8 cellular contexts compared by ENCODE assay signal in the genomic region with DNA sequence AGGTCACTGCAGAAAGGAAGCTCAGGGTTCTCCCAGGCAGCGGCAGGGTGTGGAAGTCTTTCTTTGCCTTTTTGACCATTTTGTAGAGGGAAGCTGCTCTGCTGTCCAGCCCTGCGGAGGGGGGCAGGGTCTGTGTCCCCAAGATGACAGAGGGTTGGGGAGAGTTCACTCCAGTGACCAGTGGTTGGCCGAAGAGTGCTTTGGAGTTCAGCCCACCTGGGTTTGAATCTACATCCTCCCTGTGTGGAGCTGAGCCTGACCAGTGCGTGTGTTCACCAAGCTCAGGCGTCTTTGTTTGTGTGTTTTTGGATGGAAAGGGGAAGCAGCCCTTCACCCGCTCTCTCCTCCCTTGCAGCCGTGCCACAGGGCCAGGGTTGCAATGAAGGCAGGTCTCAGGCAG. TPM values are rescaled to one million over a fixed set of nuclear protein-coding genes. Genes with fewer than 3 reads are reported as not detected.
DNase-seq lines count a peak whose midpoint lies in the region; ATAC-seq, FAIRE-seq and TF ChIP-seq lines count a peak whose summit lies in the region.
"Not testable (repeated sequence)": the region's sequence is repeated elsewhere in the genome, so short reads cannot be mapped to it uniquely, and the experiment has no call there.
"Had no signal": no experiment of that assay in that cellular context is flagged by ENCODE, and none has a peak within 500 bp of the region (broad histone marks: within the 10 kb centered on the region; RNA-seq: fewer than 3 reads in every experiment).

No MANE protein-coding gene starts in this region.

- H3F3A ChIP-seq in GM23338 (replicated peaks; ENCODE audit: low read depth): not testable (repeated sequence)

- not testable (repeated sequence) for H3K27me3 Mint-ChIP-seq in GM23338 (ENCODE audit: insufficient read depth, low read depth, poor library complexity); WTC11 (ENCODE audit: low read depth)

- not testable (repeated sequence) for H3K9me3 ChIP-seq in Panc1 (ENCODE audit: control insufficient read depth, insufficient read depth, low read depth, low read length); H1 (ENCODE audit: insufficient read depth in 2 of 2, low read depth in 1 of 2, low read length in 1 of 2); neuronal stem cell (replicated peaks in 1 of 2; ENCODE audit: control insufficient read depth in 2 of 2, insufficient read depth in 1 of 2, low read depth in 1 of 2, low read length in 2 of 2); testis

- not testable (repeated sequence) for H3K36me3 ChIP-seq in GM23338 (ENCODE audit: insufficient read depth); Panc1 (ENCODE audit: control insufficient read depth, insufficient read depth, low read length); H1 (ENCODE audit: control insufficient read depth in 2 of 4, insufficient read depth in 4 of 4, low read length in 3 of 4); neuronal stem cell (replicated peaks in 1 of 2; ENCODE audit: control insufficient read depth in 2 of 2, insufficient read depth in 2 of 2, low read length in 2 of 2); testis (ENCODE audit: low read depth, missing control alignments)

- WGBS in H1 (ENCODE audit: extremely low coverage in 1 of 2, insufficient coverage in 1 of 2, insufficient read length in 1 of 2, insufficient replicate concordance in 2 of 2, low coverage in 1 of 2, low lambda C conversion rate in 2 of 2, missing lambda C conversion rate in 1 of 2), 2 experiments: 60% methylated on average over 5 of the region's 7 CpGs; no CpG with 5 or more reads in 1 of the 2 experiments
- WGBS in neuronal stem cell (ENCODE audit: extremely low coverage in 2 of 2, insufficient read length in 2 of 2, insufficient replicate concordance in 1 of 2), 2 donors: no CpG with 5 or more reads among the region's 7 CpGs
- 68 to 71% methylated on average over 7 of the region's 7 CpGs for WGBS in testis, 2 donors

- POLR2A ChIA-PET in Panc1 (lab: Charles Lee); WTC11 (lab: Charles Lee): not testable (repeated sequence)
- POLR2A ChIA-PET in H1 (lab: Charles Lee; ENCODE audit: partially characterized antibody): interaction anchor here (1.5 kb wide), 1 partner anchor 143 kb away, joined by 5 read pairs; no protein-coding TSS in a partner anchor

- intact Hi-C loops in Panc1 (cut with micrococcal nuclease; ENCODE audit: unreplicated experiment); testis (cut with DNase I; ENCODE audit: low total_unique reads): not testable (repeated sequence)

- H3K4me2 ChIP-seq in GM23338; H1 (ENCODE audit: insufficient read depth in 1 of 2, low read depth in 2 of 2, low read length in 2 of 2); neuronal stem cell (ENCODE audit: insufficient read depth, low read length, poor library complexity, severe bottlenecking): not testable (repeated sequence)

- not testable (repeated sequence) for H3K4ac ChIP-seq in H1 (replicated peaks; ENCODE audit: insufficient read length, low read depth, low read length); neuronal stem cell (ENCODE audit: low read length)

- not testable (repeated sequence) for H2BK15ac ChIP-seq in H1 (ENCODE audit: low read length); neuronal stem cell (ENCODE audit: low read length)

- not testable (repeated sequence) for H3K27ac ChIP-seq in GM23338 (ENCODE audit: low read depth); H1 (ENCODE audit: low read depth, low read length); neuronal stem cell (replicated peaks; ENCODE audit: low read length); testis
- H3K27ac ChIP-seq in Panc1 (ENCODE audit: low read length): peak overlapping the region; percentile 53

- H4K8ac ChIP-seq in H1 (ENCODE audit: extremely low read depth, insufficient read depth, low read length); neuronal stem cell (ENCODE audit: low read depth, low read length): not testable (repeated sequence)

- H3K4me3 ChIP-seq in GM23338; Panc1 (ENCODE audit: low read depth in 2 of 2, low read length in 2 of 2); H1 (ENCODE audit: extremely low read depth in 1 of 4, insufficient read depth in 2 of 4, low read depth in 3 of 4, low read length in 4 of 4); neuronal stem cell (ENCODE audit: low read length in 2 of 2); testis: not testable (repeated sequence)

- not testable (repeated sequence) for H3K23ac ChIP-seq in H1 (ENCODE audit: insufficient read length); neuronal stem cell (ENCODE audit: low read depth, low read length, poor library complexity)

- TF ChIP-seq POLR2A in H1 (IDR thresholded peaks at IDR 0.05; ENCODE audit: control extremely low read depth in 1 of 2, low read depth in 2 of 2, low read length in 2 of 2); testis (IDR thresholded peaks at IDR 0.05): not testable (repeated sequence)

- H4K20me1 ChIP-seq in GM23338 (replicated peaks; ENCODE audit: insufficient read depth); H1 (replicated peaks in 1 of 2; ENCODE audit: control insufficient read depth in 1 of 2, insufficient read depth in 2 of 2, low read length in 2 of 2): not testable (repeated sequence)

- H2AFZ ChIP-seq in GM23338; H1 (ENCODE audit: low read length): not testable (repeated sequence)
- H2AFZ ChIP-seq in neuronal stem cell (ENCODE audit: low read length): peak overlapping the region; percentile 40

- H3K9me3 Mint-ChIP-seq in GM23338, WTC11: not testable (repeated sequence)

- not testable (repeated sequence) for H2AK5ac ChIP-seq in H1 (ENCODE audit: low read depth, low read length); neuronal stem cell (ENCODE audit: low read depth, low read length)

- not testable (repeated sequence) for FAIRE-seq in H1 (lab: Jason Lieb, UNC)

- H3K18ac ChIP-seq in H1 (ENCODE audit: extremely low read depth, low read length); neuronal stem cell (ENCODE audit: low read length): not testable (repeated sequence)

- DNase-seq in GM23338 (ENCODE audit: low spot score); Panc1 (ENCODE audit: low read depth, low spot score); WTC11 (ENCODE audit: low spot score); H1 (ENCODE audit: low read depth in 1 of 2, low spot score in 2 of 2); neuronal stem cell (ENCODE audit: low spot score): not testable (repeated sequence)
- DNase-seq in left lobe of liver (ENCODE audit: low spot score) (peak; percentile 10), testis (peak; percentile 10)

- H2BK20ac ChIP-seq in H1 (ENCODE audit: low read length): not testable (repeated sequence)

- not testable (repeated sequence) for H3K36me3 Mint-ChIP-seq in GM23338 (ENCODE audit: low read depth); WTC11

- in situ Hi-C loops in Panc1 (cut with HindIII; ENCODE audit: low pct_unique_long_range_greater_than_20kb, low sequenced_read_pairs): not testable (repeated sequence)

- CTCF ChIA-PET in Panc1 (lab: Charles Lee): not testable (repeated sequence)
- CTCF ChIA-PET in WTC11 (lab: Charles Lee): interaction anchor here (1.1 to 2.8 kb wide), 3 partner anchors 20 to 129 kb away, joined by 3 to 14 read pairs (median 5); no protein-coding TSS in a partner anchor
- CTCF ChIA-PET in H1 (lab: Charles Lee; ENCODE audit: partially characterized antibody): interaction anchor here (0.6 to 2.2 kb wide), 6 partner anchors 10 to 143 kb away, joined by 3 to 12 read pairs (median 4); no protein-coding TSS in a partner anchor

- not testable (repeated sequence) for H3K23me2 ChIP-seq in H1 (ENCODE audit: low read depth, low read length)

- not testable (repeated sequence) for H3K14ac ChIP-seq in H1 (ENCODE audit: insufficient read length); neuronal stem cell (ENCODE audit: low read length)

- ATAC-seq in GM23338 (peak; percentile 12), WTC11 (peak; percentile 14)
- not testable (repeated sequence) for ATAC-seq in Panc1, left lobe of liver

- not testable (repeated sequence) for H3K79me2 ChIP-seq in GM23338 (replicated peaks; ENCODE audit: insufficient read depth); H1 (ENCODE audit: control insufficient read depth in 1 of 2, insufficient read depth in 2 of 2, low read length in 2 of 2)

- peak in 1 of 2 experiments; percentile 1; a peak in 1 of 4 replicates for TF ChIP-seq RAD21 in H1 (IDR thresholded peaks at IDR 0.05 in 1 of 2, conservative IDR thresholded peaks at IDR 0.05 in 1 of 2; ENCODE audit: low read depth in 2 of 2, low read length in 2 of 2)

- not testable (repeated sequence) for H3K56ac ChIP-seq in H1 (replicated peaks; ENCODE audit: insufficient read length, low read depth, low read length)

- H3K79me1 ChIP-seq in H1 (ENCODE audit: low read depth, low read length); neuronal stem cell (ENCODE audit: low read depth, low read length): not testable (repeated sequence)

- H3K4me1 ChIP-seq in GM23338 (ENCODE audit: insufficient read depth): peaks cover 15% of the 10 kb centered on the region
- peaks cover 41% of the 10 kb centered on the region for H3K4me1 ChIP-seq in Panc1 (ENCODE audit: control insufficient read depth, insufficient read depth, low read length)
- not testable (repeated sequence) for H3K4me1 ChIP-seq in H1 (replicated peaks in 1 of 4; ENCODE audit: control insufficient read depth in 3 of 4, insufficient read depth in 4 of 4, low read length in 3 of 4); neuronal stem cell (ENCODE audit: control insufficient read depth in 2 of 2, insufficient read depth in 1 of 2, low read depth in 1 of 2, low read length in 2 of 2); testis

- not testable (repeated sequence) for H3K9ac ChIP-seq in H1 (replicated peaks in 1 of 4; ENCODE audit: extremely low read depth in 1 of 4, low read depth in 3 of 4, low read length in 3 of 4); neuronal stem cell (ENCODE audit: low read depth, low read length, poor library complexity)

- not testable (repeated sequence) for H2BK12ac ChIP-seq in H1 (ENCODE audit: low read depth, low read length); neuronal stem cell (ENCODE audit: low read length)

- H2BK120ac ChIP-seq in H1 (replicated peaks; ENCODE audit: low read depth, low read length); neuronal stem cell (ENCODE audit: low read depth, low read length): not testable (repeated sequence)

- not testable (repeated sequence) for TF ChIP-seq CTCF in GM23338 (conservative IDR thresholded peaks at IDR 0.05; ENCODE audit: low read depth in 2 of 2); Panc1 (IDR thresholded peaks at IDR 0.05); WTC11 (IDR thresholded peaks at IDR 0.05); testis (IDR thresholded peaks at IDR 0.05)
- TF ChIP-seq CTCF in H1 (IDR thresholded peaks at IDR 0.05; ENCODE audit: control extremely low read depth in 1 of 3, insufficient read depth in 1 of 3, low read depth in 1 of 3, low read length in 3 of 3): peak in 2 of 3 experiments; percentile 2 to 27; a peak in 2 of 4 replicates

- not testable (repeated sequence) for BruUV-seq in Panc1 (replicated peaks; lab: Mats Ljungman, UMichigan)

- TF ChIP-seq EP300 in H1 (IDR thresholded peaks at IDR 0.05; ENCODE audit: borderline replicate concordance in 1 of 2, low read depth in 2 of 2, low read length in 2 of 2): not testable (repeated sequence)

- not testable (repeated sequence) for H3K9me2 ChIP-seq in GM23338 (ENCODE audit: insufficient read depth)

- not testable (repeated sequence) for H4K91ac ChIP-seq in H1 (replicated peaks; ENCODE audit: insufficient read length, low read length); neuronal stem cell (ENCODE audit: low read depth, low read length, poor library complexity)

- not testable (repeated sequence) for H3K27me3 ChIP-seq in GM23338 (ENCODE audit: insufficient read depth); Panc1 (ENCODE audit: control insufficient read depth, insufficient read depth, low read length); H1 (replicated peaks in 1 of 4; ENCODE audit: control insufficient read depth in 3 of 4, extremely low read depth in 1 of 4, insufficient read depth in 3 of 4, low read length in 3 of 4); neuronal stem cell (ENCODE audit: control insufficient read depth in 3 of 3, insufficient read depth in 3 of 3, low read depth in 1 of 3, low read length in 3 of 3); testis

- not testable (repeated sequence) for H3K27ac Mint-ChIP-seq in GM23338, WTC11

- peaks cover 22% of the 10 kb centered on the region for H3K4me1 Mint-ChIP-seq in GM23338
- peaks cover 25% of the 10 kb centered on the region for H3K4me1 Mint-ChIP-seq in WTC11

- H3K4me3 Mint-ChIP-seq in GM23338, WTC11: not testable (repeated sequence)

- H2BK5ac ChIP-seq in H1 (ENCODE audit: low read depth, low read length); neuronal stem cell (ENCODE audit: low read length): not testable (repeated sequence)

- H4K5ac ChIP-seq in H1 (ENCODE audit: insufficient read length, low read depth, low read length): not testable (repeated sequence)

RNA-seq across cellular contexts. Expression of a gene that starts 25.9 kb away (rescaled TPM):
- total RNA-seq in GM23338 (2014; rRNA removed; shearing (Covaris generic)): 6.3 and 22.2 TPM in 2 replicates
- polyA plus RNA-seq in GM23338 (2016; fragmentation: Nextera tagmentation; extraction: Ambion mirVana) (22.0 and 24.8 TPM in 2 replicates), H1 (2011; rRNA removed) (22.4 and 23.6 TPM in 2 replicates), testis (ENCODE audit: insufficient read depth, low read depth, low replicate concordance) (5.8 TPM)
- total RNA-seq in Panc1 (2021; ENCODE audit: unreplicated experiment) (34.8 TPM), WTC11 (2021) (25.8 to 31.0 TPM (median 29.8 TPM) in 3 replicates), left lobe of liver (0.83 TPM), testis (10 to 100 TPM in 1 of 2 donors, 1 to 10 TPM in 1; 7.6 to 10.8 TPM)
- polyA plus RNA-seq in Panc1 (2012; ENCODE audit: insufficient read length): 76.6 TPM
- total RNA-seq in H1 (2021; fragmentation: NEBNext Ultra II Directional; extraction: Animal tissue kit (Norgen Biotek cat#: 25700)): 21.2 and 21.4 TPM in 2 replicates
- polyA plus RNA-seq in H1 (2011; cell fraction: cytosol; rRNA removed): 38.7 TPM
- polyA plus RNA-seq in H1 (2011; cell fraction: nucleus; rRNA removed): 30.4 TPM
- 20.6 to 32.3 TPM (median 27.0 TPM) in 4 replicates for polyA plus RNA-seq in H1 (2012, experiment 1 of 2)
- polyA plus RNA-seq in H1 (2012, experiment 2 of 2): 17.8 TPM
- 9.6 TPM for polyA plus RNA-seq in H1 (2013, experiment 1 of 2)
- 8.0 TPM for polyA plus RNA-seq in H1 (2013, experiment 2 of 2)
- polyA minus RNA-seq in H1 (2011; rRNA and poly(A)+ RNA removed): 9.7 and 10.2 TPM in 2 replicates
- polyA minus RNA-seq in H1 (2011; cell fraction: cytosol; rRNA and poly(A)+ RNA removed): 10.0 TPM
- polyA minus RNA-seq in H1 (2011; cell fraction: nucleus; rRNA and poly(A)+ RNA removed): 7.3 TPM
- 17.8 TPM for polyA plus RNA-seq in neuronal stem cell (2013, experiment 1 of 2)
- polyA plus RNA-seq in neuronal stem cell (2013, experiment 2 of 2): 14.9 TPM

RNA-seq across cellular contexts. Expression of a gene that starts 37.6 kb away (rescaled TPM):
- 29.2 and 39.7 TPM in 2 replicates for total RNA-seq in GM23338 (2014; rRNA removed; shearing (Covaris generic))
- polyA plus RNA-seq in GM23338 (2016; fragmentation: Nextera tagmentation; extraction: Ambion mirVana) (20.0 and 23.5 TPM in 2 replicates), H1 (2011; rRNA removed) (3.3 and 5.2 TPM in 2 replicates), testis (ENCODE audit: insufficient read depth, low read depth, low replicate concordance) (3.8 TPM)
- total RNA-seq in Panc1 (2021; ENCODE audit: unreplicated experiment) (132 TPM), WTC11 (2021) (29.6 to 38.0 TPM (median 37.5 TPM) in 3 replicates), left lobe of liver (10.9 TPM), testis (10 to 100 TPM; 15.4 to 17.0 TPM)
- polyA plus RNA-seq in Panc1 (2012; ENCODE audit: insufficient read length): 11.2 TPM
- 27.3 and 34.1 TPM in 2 replicates for total RNA-seq in H1 (2021; fragmentation: NEBNext Ultra II Directional; extraction: Animal tissue kit (Norgen Biotek cat#: 25700))
- 5.0 TPM for polyA plus RNA-seq in H1 (2011; cell fraction: cytosol; rRNA removed)
- 2.2 TPM for polyA plus RNA-seq in H1 (2011; cell fraction: nucleus; rRNA removed)
- 3.3 to 5.1 TPM (median 3.8 TPM) in 4 replicates for polyA plus RNA-seq in H1 (2012, experiment 1 of 2)
- polyA plus RNA-seq in H1 (2012, experiment 2 of 2): 1.2 TPM
- 5.8 TPM for polyA plus RNA-seq in H1 (2013, experiment 1 of 2)
- 5.6 TPM for polyA plus RNA-seq in H1 (2013, experiment 2 of 2)
- polyA minus RNA-seq in H1 (2011; rRNA and poly(A)+ RNA removed): 12.2 and 13.7 TPM in 2 replicates
- 16.4 TPM for polyA minus RNA-seq in H1 (2011; cell fraction: cytosol; rRNA and poly(A)+ RNA removed)
- polyA minus RNA-seq in H1 (2011; cell fraction: nucleus; rRNA and poly(A)+ RNA removed): 6.4 TPM
- 9.2 TPM for polyA plus RNA-seq in neuronal stem cell (2013, experiment 1 of 2)
- 10.3 TPM for polyA plus RNA-seq in neuronal stem cell (2013, experiment 2 of 2)
- total RNA-seq: GM23248 had no signal
